8 cellular contexts compared by ENCODE assay signal in genomic region chr5:151651997-151652645, GRCh38. TPM values are rescaled to one million over a fixed set of nuclear protein-coding genes. Genes with fewer than 3 reads are reported as not detected.
DNase-seq lines count a peak whose midpoint lies in the region; ATAC-seq and TF ChIP-seq lines count a peak whose summit lies in the region.

No MANE protein-coding gene starts in this region.

- H3K9ac ChIP-seq in mammary epithelial cell (ENCODE audit: insufficient read depth, low read length): no peak overlapping the region

- CTCF ChIA-PET in mammary epithelial cell (lab: Charles Lee; ENCODE audit: low non-redundant PET): interaction anchor here (0.6 to 1.1 kb wide), 9 partner anchors 39 to 604 kb away, joined by 3 to 6 read pairs (median 4); partner anchors contain the start of gene FAT2

- H3K27me3 ChIP-seq in WERI-Rb-1 (ENCODE audit: insufficient read depth, low read depth, severe bottlenecking) (peaks cover 6% of the 10 kb centered on the region), mammary epithelial cell (ENCODE audit: insufficient read depth, low read length) (no peaks in the 10 kb centered on the region), kidney epithelial cell (ENCODE audit: control insufficient read depth, insufficient read depth, low read length) (no peaks in the 10 kb centered on the region)

- no peaks in the 10 kb centered on the region for H3K79me2 ChIP-seq in mammary epithelial cell (ENCODE audit: insufficient read depth, low read length)

- H3K4me2 ChIP-seq in mammary epithelial cell (ENCODE audit: insufficient read depth, low read depth, low read length): no peak overlapping the region

- no peak overlapping the region for H3K27ac ChIP-seq in WERI-Rb-1
- H3K27ac ChIP-seq in mammary epithelial cell (ENCODE audit: insufficient read depth, low read depth, low read length): no peak overlapping the region

- H3K4me3 ChIP-seq in AG10803 (ENCODE audit: low read length) (no peak overlapping the region), WERI-Rb-1 (ENCODE audit: low read depth, low read length) (no peak overlapping the region), mammary epithelial cell (replicated peaks in 1 of 3; ENCODE audit: insufficient read depth in 1 of 3, low read depth in 2 of 3, low read length in 3 of 3) (no peak overlapping the region), kidney epithelial cell (ENCODE audit: low read depth, low read length) (no peak overlapping the region)

- 4% methylated on average over 6 of the region's 6 CpGs for WGBS in mammary epithelial cell (ENCODE audit: low coverage, missing lambda C conversion rate)

- H3K36me3 ChIP-seq in WERI-Rb-1 (no peaks in the 10 kb centered on the region), mammary epithelial cell (ENCODE audit: insufficient read depth, low read length) (no peaks in the 10 kb centered on the region), kidney epithelial cell (ENCODE audit: control insufficient read depth, insufficient read depth, low read length) (no peaks in the 10 kb centered on the region)

- TF ChIP-seq CTCF in AG10803 (conservative IDR thresholded peaks at IDR 0.05; ENCODE audit: low read length) (peak; percentile 96), WERI-Rb-1 (IDR thresholded peaks at IDR 0.05; ENCODE audit: low read depth, low read length) (peak; percentile 89), mammary epithelial cell (conservative IDR thresholded peaks at IDR 0.05 in 1 of 2, IDR thresholded peaks at IDR 0.05 in 1 of 2; ENCODE audit: extremely low read depth in 1 of 2, insufficient read depth in 1 of 2, low read depth in 1 of 2, low read length in 2 of 2) (peak; percentile 98 to 99), kidney epithelial cell (IDR thresholded peaks at IDR 0.05; ENCODE audit: insufficient read depth, low read length, poor library complexity, severe bottlenecking) (peak; percentile 96)

- H3K9me3 ChIP-seq in WERI-Rb-1 (ENCODE audit: severe bottlenecking): no peaks in the 10 kb centered on the region
- no peaks in the 10 kb centered on the region for H3K9me3 ChIP-seq in mammary epithelial cell (replicated peaks; ENCODE audit: insufficient read depth, low read length)

- ATAC-seq in GM18868 (IDR thresholded peaks at IDR 0.05; ENCODE audit: unreplicated experiment) (peak; percentile 99), HG03066 (IDR thresholded peaks at IDR 0.05; ENCODE audit: low read depth, unreplicated experiment) (peak; percentile 93)

- DNase-seq in AG10803 (ENCODE audit: low read depth) (peak; percentile 76), NCI-H2196 (lab: John Stamatoyannopoulos, UW; ENCODE audit: unreplicated experiment) (peak; percentile 77), WERI-Rb-1 (peak; percentile 77), mammary epithelial cell (peak; percentile 76), kidney epithelial cell (ENCODE audit: low read depth) (no peak)
- peak; percentile 46 for DNase-seq in stimulated activated CD4-positive, alpha-beta T cell treated with anti-CD3 and anti-CD28 coated beads, Interleukin-2, amount 100 ng/mL, for 4 hours (ENCODE audit: low read depth)

- in situ Hi-C loops in mammary epithelial cell (cut with MboI; ENCODE audit: low sequenced_read_pairs in 2 of 2): loop anchor here (5.0 kb wide), 2 partner anchors 70 to 85 kb away; no protein-coding TSS in a partner anchor

- intact Hi-C loops in mammary epithelial cell (cut with micrococcal nuclease): loop anchor here (1.0 to 10.0 kb wide), 11 partner anchors 39 to 863 kb away; partner anchors contain the start of gene SLC36A1

- peaks cover 12% of the 10 kb centered on the region for H3K4me1 ChIP-seq in mammary epithelial cell (ENCODE audit: insufficient read depth, low read length)

- no TSS peak for BruUV-seq in mammary epithelial cell (replicated peaks; lab: Mats Ljungman, UMichigan)

- peak overlapping the region; percentile 27 for H2AFZ ChIP-seq in mammary epithelial cell (ENCODE audit: low read depth, low read length)

- H4K20me1 ChIP-seq in mammary epithelial cell (ENCODE audit: insufficient read depth, low read length): no peaks in the 10 kb centered on the region

- dilution Hi-C loops in mammary epithelial cell (cut with HindIII; ENCODE audit: low sequenced_read_pairs): loop anchor here (5.0 kb wide), 3 partner anchors 35 to 105 kb away; no protein-coding TSS in a partner anchor

RNA-seq across cellular contexts. Expression of gene SPARC, which starts 34.6 kb away (rescaled TPM):
- total RNA-seq in mammary epithelial cell (100 to 1,000 TPM; 222 to 382 TPM), kidney epithelial cell (139 and 140 TPM in 2 replicates)
- polyA plus RNA-seq in mammary epithelial cell: 585 TPM
- 590 TPM for polyA minus RNA-seq in mammary epithelial cell
